Comparison of ENCODE assay signal across 8 cellular contexts in the genomic region with DNA sequence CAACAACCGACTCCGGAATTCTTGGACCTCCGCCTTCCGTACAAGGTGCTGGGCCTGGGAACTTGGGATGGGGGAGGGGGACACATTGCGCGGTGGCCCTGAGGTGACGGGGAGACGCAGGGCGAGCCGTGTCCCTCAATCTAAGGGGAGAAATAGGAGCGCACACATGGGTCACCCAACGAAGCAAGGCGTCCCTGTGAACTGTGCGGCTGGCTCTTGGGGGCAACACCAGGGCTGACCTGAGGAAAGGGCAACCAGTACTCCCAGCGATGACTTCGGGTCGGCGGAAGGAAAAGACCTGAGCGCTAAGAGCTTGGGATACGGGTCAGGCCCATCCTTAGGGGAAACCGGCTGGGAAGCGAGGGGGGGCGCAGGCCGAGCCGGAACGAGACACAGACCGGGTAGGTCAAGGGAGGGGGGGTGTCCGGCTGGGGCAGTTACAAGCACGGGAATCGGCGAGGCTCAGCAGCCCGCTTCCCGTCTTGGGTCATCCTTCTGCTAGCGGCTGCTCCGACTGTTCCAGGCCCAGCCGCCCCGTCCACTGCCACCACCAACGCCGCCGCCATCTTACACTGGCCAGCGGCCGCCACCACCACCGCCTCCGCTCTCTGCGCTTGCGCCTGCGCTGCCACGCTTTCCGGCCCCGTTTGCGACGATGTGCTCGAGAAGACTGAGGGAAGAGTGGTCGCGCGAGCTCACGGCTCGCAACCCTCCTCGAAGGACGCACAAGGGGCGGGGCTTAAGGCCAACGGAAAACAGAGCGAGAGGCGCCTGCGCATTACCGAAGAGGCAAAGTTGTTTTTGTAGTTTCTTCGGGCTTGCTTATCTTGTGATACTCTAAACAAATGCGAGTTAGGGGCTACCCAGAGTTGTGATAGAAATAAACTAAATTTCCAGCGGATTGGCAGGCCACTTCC. TPM values are rescaled to one million over a fixed set of nuclear protein-coding genes. Genes with fewer than 3 reads are reported as not detected.
DNase-seq lines count a peak whose midpoint lies in the region; ATAC-seq and TF ChIP-seq lines count a peak whose summit lies in the region.

TSS of gene DCAF8 (minus strand) at position 672 of the 917 bp plus-strand sequence. CDS start 18,541 bp downstream, outside the sequence.

- TSS peak; percentile 61 for BruUV-seq in PC-3 (replicated peaks; lab: Mats Ljungman, UMichigan)

- H3K27ac ChIP-seq in PC-3 (ENCODE audit: low read length) (peak within 1 kb of the TSS; percentile 93), epithelial cell of prostate (peak within 1 kb of the TSS; percentile 90)

- H4K20me1 ChIP-seq in PC-3 (ENCODE audit: low read length), result peaks cover 26% of the 10 kb centered on the region

- TF ChIP-seq RAD21 in Ishikawa (IDR thresholded peaks at IDR 0.05; ENCODE audit: low read depth), result no peak

- DNase-seq in DMS114 treated with DMSO at 0.1 percent for 48 hours (lab: John Stamatoyannopoulos, UW; ENCODE audit: unreplicated experiment) (peak; percentile 99), PC-3 (peak; percentile 99), activated T-cell treated with anti-CD3 and anti-CD28 coated beads for 48 hours (ENCODE audit: low read depth) (peak; percentile 97), epithelial cell of prostate (ENCODE audit: low read depth, low spot score) (peak; percentile 68), mucosa of gallbladder (ENCODE audit: low spot score) (peak; percentile 99)
- peak; percentile 91 to 94 for DNase-seq in stimulated activated CD8-positive, alpha-beta memory T cell treated with anti-CD3 and anti-CD28 coated beads, Interleukin-4, amount 100 ng/mL, for 4 hours (ENCODE audit: low read depth in 2 of 2, low spot score in 1 of 2)

- peak within 1 kb of the TSS; percentile 90 for H3K4me3 ChIP-seq in PC-3 (ENCODE audit: low read length)

- CTCF ChIA-PET in PC-3 (lab: Charles Lee), result interaction anchor here (1.0 to 2.4 kb wide), 5 partner anchors 10 to 161 kb away, joined by 3 to 12 read pairs (median 7); no protein-coding TSS in a partner anchor

- H3K9me2 ChIP-seq in PC-3 (replicated peaks; ENCODE audit: low read length), result no peaks in the 10 kb centered on the region

- peaks cover 40% of the 10 kb centered on the region for H3K4me1 ChIP-seq in PC-3 (ENCODE audit: insufficient read depth, low read length)

- peaks cover 8% of the 10 kb centered on the region for H3F3A ChIP-seq in PC-3 (ENCODE audit: low read length, unreplicated experiment)

- peak within 1 kb of the TSS; percentile 93 for H2AFZ ChIP-seq in PC-3 (ENCODE audit: low read length)

- peaks cover 6% of the 10 kb centered on the region; the same call in 1 of the 2 replicates for H3K36me3 ChIP-seq in PC-3 (ENCODE audit: low read depth, low read length)

- no peaks in the 10 kb centered on the region for H3K27me3 ChIP-seq in PC-3 (ENCODE audit: low read length)

- peaks cover 54% of the 10 kb centered on the region for H3K79me2 ChIP-seq in PC-3 (ENCODE audit: low read length)

- peak within 1 kb of the TSS; percentile 96 for H3K9ac ChIP-seq in PC-3 (ENCODE audit: low read length)

- ATAC-seq in GM21576 (IDR thresholded peaks at IDR 0.05; ENCODE audit: unreplicated experiment), result peak; percentile 70
- ATAC-seq in PC-3, result peak; percentile 88

- H3K9me3 ChIP-seq in PC-3 (ENCODE audit: low read length), result no peaks in the 10 kb centered on the region

- H3K4me2 ChIP-seq in PC-3 (ENCODE audit: low read length), result peak within 1 kb of the TSS; percentile 92

- TF ChIP-seq CTCF in PC-3 (conservative IDR thresholded peaks at IDR 0.05; ENCODE audit: low read depth, low read length), result no peak

- TF ChIP-seq EP300 in Ishikawa (IDR thresholded peaks at IDR 0.05; ENCODE audit: borderline replicate concordance), result no peak

- POLR2A ChIA-PET in PC-3 (lab: Charles Lee; ENCODE audit: unreplicated experiment), result interaction anchor here (0.6 to 0.7 kb wide), 4 partner anchors 8 to 56 kb away, joined by 3 to 5 read pairs (median 3); no protein-coding TSS in a partner anchor

- intact Hi-C loops in PC-3 (cut with micrococcal nuclease), result loop anchor here (2.0 kb wide), 1 partner anchor 23 kb away; the partner anchor contains the start of gene PEX19

TF ChIP-seq in Ishikawa, 13 proteins besides CTCF, POLR2A, EP300 and RAD21:
- TF ChIP-seq YY1 (IDR thresholded peaks at IDR 0.05; ENCODE audit: low read depth), result peak; percentile 98
- TF ChIP-seq TEAD4 (IDR thresholded peaks at IDR 0.05), result peak; percentile 37
- TF ChIP-seq TCF12 (IDR thresholded peaks at IDR 0.05; ENCODE audit: low read depth), result peak; percentile 58
- TF ChIP-seq NFIC (IDR thresholded peaks at IDR 0.05), result peak; percentile 43; the same call in 1 of the 2 replicates
- peak; percentile 46; the same call in 1 of the 2 replicates for TF ChIP-seq FOXM1 (IDR thresholded peaks at IDR 0.05; ENCODE audit: borderline replicate concordance, low read depth)
- no peak for TF ChIP-seq CEBPB (IDR thresholded peaks at IDR 0.05)
- TF ChIP-seq MAX (IDR thresholded peaks at IDR 0.05), result peak; percentile 81
- no peak for TF ChIP-seq ZBTB7A (IDR thresholded peaks at IDR 0.05; ENCODE audit: low read depth)
- TF ChIP-seq REST (IDR thresholded peaks at IDR 0.05; ENCODE audit: low read depth), result no peak
- TF ChIP-seq TAF1 (IDR thresholded peaks at IDR 0.05; ENCODE audit: low read depth), result peak; percentile 100
- TF ChIP-seq EGR1 (IDR thresholded peaks at IDR 0.05), result peak; percentile 97
- TF ChIP-seq USF1 (IDR thresholded peaks at IDR 0.05), result peak; percentile 50; the same call in 1 of the 2 replicates
- TF ChIP-seq CREB1 (IDR thresholded peaks at IDR 0.05; ENCODE audit: low read depth), result no peak
TF ChIP-seq in Ishikawa: peak in this region for 9.

RNA-seq across cellular contexts. Expression of gene DCAF8, which starts in this region (rescaled TPM):
- total RNA-seq in PC-3 (2014; rRNA removed) (122 and 139 TPM in 2 replicates), mucosa of gallbladder (147 TPM)

Comparison
In these comparisons a context has a peak if more than half of its experiments do, and no peak if none do; other contexts are left out.
1. Peak in every context shown above with its lines: DNase-seq, ATAC-seq, H3K4me3 ChIP-seq and H3K27ac ChIP-seq.